8 cellular contexts compared by ENCODE assay signal in genomic region chr5:16791036-16791705, GRCh38.
DNase-seq lines count a peak whose midpoint lies in the region; ATAC-seq and TF ChIP-seq lines count a peak whose summit lies in the region.

No MANE protein-coding gene starts in this region.

- H3K27me3 ChIP-seq in ascending aorta, result no peaks in the 10 kb centered on the region

- H3K4me3 Mint-ChIP-seq in activated naive CD4-positive, alpha-beta T cell treated with anti-CD3 and anti-CD28 coated beads, Interleukin-2, amount 10 ng/mL, durations not matched to agents 7 days and 5 days, result no peak overlapping the region

- peaks cover 2% of the 10 kb centered on the region for H3K4me1 Mint-ChIP-seq in activated naive CD4-positive, alpha-beta T cell treated with anti-CD3 and anti-CD28 coated beads, Interleukin-2, amount 10 ng/mL, durations not matched to agents 7 days and 5 days

- intact Hi-C loops in ascending aorta (cut with DNase I), result loop anchor here (1.0 to 5.0 kb wide), 3 partner anchors 341 to 412 kb away; no protein-coding TSS in a partner anchor

- no peak overlapping the region for H3K27ac Mint-ChIP-seq in activated naive CD4-positive, alpha-beta T cell treated with anti-CD3 and anti-CD28 coated beads, Interleukin-2, amount 10 ng/mL, durations not matched to agents 7 days and 5 days

- H3K27ac ChIP-seq in ascending aorta, result no peak overlapping the region

- CTCF ChIA-PET in activated naive CD4-positive, alpha-beta T cell treated with anti-CD3 and anti-CD28 coated beads, Interleukin-2, amount 10 ng/mL, durations not matched to agents 7 days and 5 days (lab: Charles Lee), result interaction anchor here (0.7 to 4.5 kb wide), 7 partner anchors 10 to 412 kb away, joined by 3 to 37 read pairs (median 3); no protein-coding TSS in a partner anchor

- DNase-seq in activated naive CD4-positive, alpha-beta T cell treated with anti-CD3 and anti-CD28 coated beads, Interleukin-2, amount 10 ng/mL, durations not matched to agents 7 days and 5 days, result peak; percentile 28
- no peak for DNase-seq in activated naive CD4-positive, alpha-beta T cell treated with anti-CD3 and anti-CD28 coated beads, Interleukin-2, amount 50 U/mL, for 16 hours
- DNase-seq in NCI-H510A (lab: John Stamatoyannopoulos, UW) (peak; percentile 21), ascending aorta (ENCODE audit: low spot score in 2 of 2) (no peak), iPS-NIHi11 (ENCODE audit: low spot score) (peak; percentile 59)
- peak; percentile 39 for DNase-seq in stimulated activated CD8-positive, alpha-beta memory T cell treated with anti-CD3 and anti-CD28 coated beads, Interleukin-4, amount 100 ng/mL, for 48 hours
- DNase-seq in effector CD4-positive, alpha-beta T cell, result no peak

- peak; percentile 60 for ATAC-seq in HG03432 (IDR thresholded peaks at IDR 0.05; ENCODE audit: unreplicated experiment)

- H3K4me1 ChIP-seq in ascending aorta, result no peaks in the 10 kb centered on the region

- H3K27me3 Mint-ChIP-seq in activated naive CD4-positive, alpha-beta T cell treated with anti-CD3 and anti-CD28 coated beads, Interleukin-2, amount 10 ng/mL, durations not matched to agents 7 days and 5 days, result peaks cover 3% of the 10 kb centered on the region

- H3K36me3 ChIP-seq in ascending aorta, result no peaks in the 10 kb centered on the region

- H3K36me3 Mint-ChIP-seq in activated naive CD4-positive, alpha-beta T cell treated with anti-CD3 and anti-CD28 coated beads, Interleukin-2, amount 10 ng/mL, durations not matched to agents 7 days and 5 days, result no peaks in the 10 kb centered on the region

- no peaks in the 10 kb centered on the region for H3K9me3 ChIP-seq in ascending aorta

- no peaks in the 10 kb centered on the region for H3K9me3 Mint-ChIP-seq in activated naive CD4-positive, alpha-beta T cell treated with anti-CD3 and anti-CD28 coated beads, Interleukin-2, amount 10 ng/mL, durations not matched to agents 7 days and 5 days

- TF ChIP-seq CTCF in ascending aorta (IDR thresholded peaks at IDR 0.05), result peak; percentile 53 to 69 (median 56)

- H3K4me3 ChIP-seq in ascending aorta, result no peak overlapping the region

Comparison
In these comparisons a context has a peak if more than half of its experiments do, and no peak if none do; other contexts are left out.
1. DNase-seq: peak in activated naive CD4-positive, alpha-beta T cell treated with anti-CD3 and anti-CD28 coated beads, Interleukin-2, amount 10 ng/mL, durations not matched to agents 7 days and 5 days (single experiment), NCI-H510A (single experiment), iPS-NIHi11 (single experiment) and stimulated activated CD8-positive, alpha-beta memory T cell treated with anti-CD3 and anti-CD28 coated beads, Interleukin-4, amount 100 ng/mL, for 48 hours (single experiment); none in activated naive CD4-positive, alpha-beta T cell treated with anti-CD3 and anti-CD28 coated beads, Interleukin-2, amount 50 U/mL, for 16 hours (single experiment), ascending aorta (0 of 2) and effector CD4-positive, alpha-beta T cell (single experiment).